17 cellular contexts compared by ENCODE assay signal in the genomic region with DNA sequence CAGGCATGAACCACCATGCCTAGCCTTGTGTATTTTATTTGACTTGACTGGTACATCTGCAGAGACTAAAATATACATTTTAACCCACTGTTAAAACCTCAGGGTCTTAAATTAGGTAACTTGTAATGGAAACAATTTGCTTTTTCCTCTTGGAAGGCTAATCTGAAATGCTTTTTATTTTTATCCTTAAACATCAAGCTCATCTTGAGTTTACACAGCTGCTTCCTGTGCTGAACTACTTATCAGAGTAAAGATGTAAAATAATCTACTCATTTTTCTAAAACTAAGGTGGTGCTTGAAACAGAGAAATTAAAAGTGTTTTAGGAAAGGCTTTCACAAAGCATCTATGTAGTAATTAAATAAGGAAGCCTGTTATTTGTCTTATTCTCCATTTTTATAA.
"Had no signal": no experiment of that assay in that cellular context is flagged by ENCODE, and none has a peak within 500 bp of the region (broad histone marks: within the 10 kb centered on the region; RNA-seq: fewer than 3 reads in every experiment).

No MANE protein-coding gene starts in this region.

- H3K27ac ChIP-seq: esophagus muscularis mucosa, right atrium auricular region, skin epidermis, suprapubic skin, upper lobe of left lung had no signal

- H3K9me3 ChIP-seq: esophagus muscularis mucosa, right atrium auricular region, suprapubic skin, upper lobe of left lung had no signal

- H3K27me3 ChIP-seq: esophagus muscularis mucosa, right atrium auricular region, suprapubic skin, upper lobe of left lung had no signal

- H3K4me3 ChIP-seq: esophagus muscularis mucosa, right atrium auricular region, skin epidermis, suprapubic skin, upper lobe of left lung had no signal

- DNase-seq: activated B cell treated with CpG ODN at 0.5 μM for 24 hours; activated CD4-positive, alpha-beta T cell treated with anti-CD3 and anti-CD28 coated beads for 48 hours; activated CD8-positive, alpha-beta memory T cell treated with anti-CD3 and anti-CD28 coated beads, Interleukin-2, amount 50 U/mL, for 4 hours; activated CD8-positive, alpha-beta T cell treated with anti-CD3 and anti-CD28 coated beads, Interleukin-2, amount 10 ng/mL, durations not matched to agents 7 days and 5 days; activated gamma-delta T cell; activated T-cell treated with anti-CD3 and anti-CD28 coated beads, Interleukin-2, amount 50 U/mL, for 48 hours; amniotic stem cell; mesendoderm; nephron progenitor cell; occipital lobe; stimulated activated CD4-positive, alpha-beta T cell treated with anti-CD3 and anti-CD28 coated beads, Interleukin-4, amount 100 ng/mL, for 4 hours; stimulated activated CD8-positive, alpha-beta memory T cell treated with anti-CD3 and anti-CD28 coated beads, Interleukin-4, amount 100 ng/mL, for 48 hours; upper lobe of left lung had no signal

- H3K36me3 ChIP-seq: right atrium auricular region, suprapubic skin, upper lobe of left lung had no signal

- ATAC-seq: activated CD8-positive, alpha-beta T cell treated with anti-CD3 and anti-CD28 coated beads, Interleukin-2, amount 10 ng/mL, durations not matched to agents 7 days and 5 days had no signal

- H3K4me1 ChIP-seq: suprapubic skin, upper lobe of left lung had no signal
